1 cellular context compared by ENCODE assay signal in genomic region chr1:186957339-186957738, GRCh38.
TF ChIP-seq lines count a peak whose summit lies in the region.

No MANE protein-coding gene starts in this region.

TF ChIP-seq in IMR-90, 13 proteins besides CTCF, POLR2A, EP300 and RAD21:
- TF ChIP-seq RFX5 (IDR thresholded peaks at IDR 0.05; ENCODE audit: low read depth, low read length) (no peak), NFE2L2 (IDR thresholded peaks at IDR 0.05; ENCODE audit: low read depth, low read length) (no peak), CHD1 (IDR thresholded peaks at IDR 0.05; ENCODE audit: low read depth, low read length) (no peak), BHLHE40 (IDR thresholded peaks at IDR 0.05; ENCODE audit: low read depth, low read length) (no peak)
- TF ChIP-seq, protein P1, sequence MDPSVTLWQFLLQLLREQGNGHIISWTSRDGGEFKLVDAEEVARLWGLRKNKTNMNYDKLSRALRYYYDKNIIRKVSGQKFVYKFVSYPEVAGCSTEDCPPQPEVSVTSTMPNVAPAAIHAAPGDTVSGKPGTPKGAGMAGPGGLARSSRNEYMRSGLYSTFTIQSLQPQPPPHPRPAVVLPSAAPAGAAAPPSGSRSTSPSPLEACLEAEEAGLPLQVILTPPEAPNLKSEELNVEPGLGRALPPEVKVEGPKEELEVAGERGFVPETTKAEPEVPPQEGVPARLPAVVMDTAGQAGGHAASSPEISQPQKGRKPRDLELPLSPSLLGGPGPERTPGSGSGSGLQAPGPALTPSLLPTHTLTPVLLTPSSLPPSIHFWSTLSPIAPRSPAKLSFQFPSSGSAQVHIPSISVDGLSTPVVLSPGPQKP (IDR thresholded peaks at IDR 0.05; ENCODE audit: borderline replicate concordance, low read depth, low read length) = no peak
- TF ChIP-seq, protein P2, sequence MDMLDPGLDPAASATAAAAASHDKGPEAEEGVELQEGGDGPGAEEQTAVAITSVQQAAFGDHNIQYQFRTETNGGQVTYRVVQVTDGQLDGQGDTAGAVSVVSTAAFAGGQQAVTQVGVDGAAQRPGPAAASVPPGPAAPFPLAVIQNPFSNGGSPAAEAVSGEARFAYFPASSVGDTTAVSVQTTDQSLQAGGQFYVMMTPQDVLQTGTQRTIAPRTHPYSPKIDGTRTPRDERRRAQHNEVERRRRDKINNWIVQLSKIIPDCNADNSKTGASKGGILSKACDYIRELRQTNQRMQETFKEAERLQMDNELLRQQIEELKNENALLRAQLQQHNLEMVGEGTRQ (IDR thresholded peaks at IDR 0.05; ENCODE audit: low read depth, low read length) = no peak
